In the genomic region with DNA sequence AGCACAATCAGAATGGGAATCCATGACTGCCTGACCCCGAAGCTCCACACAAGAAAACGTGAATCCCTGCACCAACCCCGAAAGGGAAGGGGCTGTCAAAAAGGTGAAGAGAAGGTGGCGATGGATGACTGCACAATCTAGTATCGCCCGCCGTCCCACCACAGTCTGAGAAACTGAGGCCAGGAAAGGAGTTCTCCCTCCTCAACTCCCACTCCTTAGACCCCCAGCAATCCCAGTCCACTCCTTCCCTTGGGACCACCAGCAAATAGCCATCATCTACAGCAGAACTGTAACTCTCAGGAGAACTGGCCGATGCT, we compare ENCODE assay signal across 8 cellular contexts. TPM values are rescaled to one million over a fixed set of nuclear protein-coding genes. Genes with fewer than 3 reads are reported as not detected.
A peak's percentile ranks its signal among the peaks of the same experiment; 100 is the strongest.
DNase-seq lines count a peak whose midpoint lies in the region; ATAC-seq, FAIRE-seq and TF ChIP-seq lines count a peak whose summit lies in the region.

No MANE protein-coding gene starts in this region.

- no peak overlapping the region for H4K5ac ChIP-seq in mesendoderm (ENCODE audit: low read length)

- POLR2A ChIA-PET in AG04449 (lab: Yijun Ruan, JAX), result interaction anchor here (0.6 to 2.8 kb wide), 11 partner anchors 9 to 238 kb away, joined by 3 to 14 read pairs (median 7); a partner anchor contains a TSS

- H3K18ac ChIP-seq in mesendoderm (ENCODE audit: low read length), result no peak overlapping the region

- peak overlapping the region; percentile 32 for H3K23ac ChIP-seq in mesendoderm (ENCODE audit: low read length)

- no peak for FAIRE-seq in GM19239 (lab: Jason Lieb, UNC)
- no peak for FAIRE-seq in HTR-8/SVneo (lab: Jason Lieb, UNC)

- H3K27ac Mint-ChIP-seq in brain, result peak overlapping the region; percentile 90 to 96 (median 95)

- peaks cover 3% of the 10 kb centered on the region for H3K79me1 ChIP-seq in mesendoderm (ENCODE audit: low read length)

- peak overlapping the region; percentile 89 for H3K4me2 ChIP-seq in mesendoderm (ENCODE audit: low read length)

- no peaks in the 10 kb centered on the region for H3K27me3 Mint-ChIP-seq in brain

- peaks cover 0 to 2% (median 0%) of the 10 kb centered on the region in 5 experiments for H3K9me3 Mint-ChIP-seq in brain

- H3K4ac ChIP-seq in mesendoderm (ENCODE audit: low read depth, low read length), result no peak overlapping the region

- H3K27me3 ChIP-seq in mesendoderm (ENCODE audit: insufficient read depth, low read length, poor library complexity), result no peaks in the 10 kb centered on the region

- H3K9ac ChIP-seq in mesendoderm (ENCODE audit: low read length), result peak overlapping the region; percentile 80

- H3K36me3 ChIP-seq in mesendoderm (ENCODE audit: control insufficient read depth, insufficient read depth, low read length), result no peaks in the 10 kb centered on the region

- H4K8ac ChIP-seq in mesendoderm (ENCODE audit: low read depth, low read length), result no peak overlapping the region

- peak overlapping the region; percentile 84 for H3K4me3 ChIP-seq in AG04449 (ENCODE audit: low read depth, low read length)
- H3K4me3 ChIP-seq in mesendoderm (ENCODE audit: low read length), result peak overlapping the region; percentile 63

- no peak for DNase-seq in AG04449 (ENCODE audit: low read depth, low spot score)
- no peak for DNase-seq in mesendoderm
- DNase-seq in NCI-H510A (lab: John Stamatoyannopoulos, UW), result no peak
- no peak for DNase-seq in GM19239 (ENCODE audit: insufficient read length, low spot score)
- no peak for DNase-seq in HTR-8/SVneo (ENCODE audit: insufficient read length, low spot score)

- peaks cover 6% of the 10 kb centered on the region for H3K36me3 Mint-ChIP-seq in brain

- no CpG with 5 or more reads among the region's 8 CpGs for WGBS in mesendoderm (ENCODE audit: extremely low coverage, insufficient coverage, low lambda C conversion rate)

- H2BK120ac ChIP-seq in mesendoderm (ENCODE audit: low read depth, low read length), result no peak overlapping the region

- ATAC-seq in HG02678 (IDR thresholded peaks at IDR 0.05; ENCODE audit: unreplicated experiment) (peak; percentile 21), HG03442 (IDR thresholded peaks at IDR 0.05; ENCODE audit: unreplicated experiment) (no peak)

- peak overlapping the region; percentile 89 for H3K56ac ChIP-seq in mesendoderm (ENCODE audit: low read length)

- H3K4me1 ChIP-seq in mesendoderm (ENCODE audit: control insufficient read depth, low read depth, low read length), result peaks cover 2% of the 10 kb centered on the region

- peak overlapping the region; percentile 27 for H2BK5ac ChIP-seq in mesendoderm (ENCODE audit: low read length)

- H3K4me1 Mint-ChIP-seq in brain, result peaks cover 44% of the 10 kb centered on the region

- peak overlapping the region; percentile 1 for H2AK5ac ChIP-seq in mesendoderm (ENCODE audit: low read length)

- H2BK15ac ChIP-seq in mesendoderm (replicated peaks; ENCODE audit: low read depth), result no peak overlapping the region

- H3K79me2 ChIP-seq in mesendoderm (ENCODE audit: control insufficient read depth, insufficient read depth, low read length), result peaks cover 14% of the 10 kb centered on the region

- CTCF ChIA-PET in AG04449 (lab: Yijun Ruan, JAX), result interaction anchor here (0.9 to 4.9 kb wide), 9 partner anchors 9 to 95 kb away, joined by 3 to 124 read pairs (median 4); a partner anchor contains a TSS

- TF ChIP-seq CTCF in AG04449 (IDR thresholded peaks at IDR 0.05; ENCODE audit: insufficient read depth, low read length, missing control alignments) (no peak), brain (conservative IDR thresholded peaks at IDR 0.05) (no peak)

- H3K4me3 Mint-ChIP-seq in brain, result peak overlapping the region; percentile 90 to 97 (median 95)

- no peak overlapping the region for H3K27ac ChIP-seq in mesendoderm (ENCODE audit: low read depth, low read length)

RNA-seq across cellular contexts. Expression of a gene that starts 0.5 kb away (rescaled TPM):
- 131 TPM for polyA plus RNA-seq in brain (ENCODE audit: insufficient read depth, low read depth, low replicate concordance)
- polyA plus RNA-seq in mesendoderm (2013, experiment 1 of 2), result 54.8 TPM
- polyA plus RNA-seq in mesendoderm (2013, experiment 2 of 2), result 56.3 TPM

RNA-seq across cellular contexts. Expression of a gene that starts 1.2 kb away (rescaled TPM):
- polyA plus RNA-seq in brain (ENCODE audit: insufficient read depth, low read depth, low replicate concordance), result 0.95 TPM
- 2.1 TPM for polyA plus RNA-seq in mesendoderm (2013, experiment 1 of 2)
- 2.8 TPM for polyA plus RNA-seq in mesendoderm (2013, experiment 2 of 2)

RNA-seq across cellular contexts. Expression of a gene that starts 11.1 kb away (rescaled TPM):
- 28.1 TPM for polyA plus RNA-seq in brain (ENCODE audit: insufficient read depth, low read depth, low replicate concordance)
- polyA plus RNA-seq in mesendoderm (2013, experiment 1 of 2), result 20.3 TPM
- polyA plus RNA-seq in mesendoderm (2013, experiment 2 of 2), result 20.4 TPM

RNA-seq across cellular contexts. Expression of a gene that starts 52.1 kb away (rescaled TPM):
- 14.2 TPM for polyA plus RNA-seq in brain (ENCODE audit: insufficient read depth, low read depth, low replicate concordance)
- 7.1 TPM for polyA plus RNA-seq in mesendoderm (2013, experiment 1 of 2)
- polyA plus RNA-seq in mesendoderm (2013, experiment 2 of 2), result 8.6 TPM
